Comparison of ENCODE assay signal across 19 cellular contexts in the genomic region with DNA sequence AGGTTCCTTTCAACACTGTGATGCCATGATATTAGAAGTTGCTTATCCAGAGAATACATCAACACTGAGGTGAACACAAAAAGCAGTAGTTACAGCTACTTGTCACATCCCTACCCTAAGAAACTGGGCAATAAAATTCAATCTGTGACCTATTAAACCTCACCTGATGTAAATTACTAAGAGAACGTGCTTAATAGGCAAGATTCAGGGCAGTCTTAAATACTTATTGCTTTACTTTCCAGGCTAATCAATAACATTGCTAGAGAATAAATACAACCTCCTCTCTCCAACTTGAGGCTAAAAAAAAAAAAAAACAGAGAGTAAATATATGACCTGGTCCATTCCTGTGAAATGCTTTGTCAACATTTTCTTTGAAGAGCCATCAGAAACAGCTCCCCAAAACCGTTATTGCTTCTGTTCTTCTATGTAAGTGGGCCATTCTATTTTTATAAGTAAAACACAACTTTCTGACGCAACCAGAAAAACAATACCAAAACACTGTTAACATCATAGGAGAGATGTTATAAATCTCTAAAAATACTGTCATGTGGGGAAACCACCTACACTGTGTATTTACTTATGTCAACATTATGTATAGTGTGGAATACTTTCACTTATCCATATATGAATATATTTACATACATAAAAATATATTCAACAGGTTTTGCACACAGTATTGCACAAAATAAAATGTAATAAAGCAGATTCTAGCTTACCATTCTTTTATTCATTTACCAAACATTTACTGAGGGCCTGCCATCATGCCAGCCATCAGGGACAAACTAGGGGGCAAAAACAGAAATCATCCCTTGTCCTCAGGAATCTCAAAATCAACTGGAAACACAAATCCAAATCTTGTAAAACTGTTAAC. TPM values are rescaled to one million over a fixed set of nuclear protein-coding genes. Genes with fewer than 3 reads are reported as not detected.
A peak's percentile ranks its signal among the peaks of the same experiment; 100 is the strongest.
DNase-seq lines count a peak whose midpoint lies in the region; ATAC-seq lines count a peak whose summit lies in the region.
"Had no signal": no experiment of that assay in that cellular context is flagged by ENCODE, and none has a peak within 500 bp of the region (broad histone marks: within the 10 kb centered on the region; RNA-seq: fewer than 3 reads in every experiment).

No MANE protein-coding gene starts in this region.

- peak overlapping the region; percentile 5 to 98 (median 89); a peak in 14 of 22 replicates for H3K4me2 ChIP-seq in BLaER1 treated with 17β-estradiol and CSF1 and Interleukin-3, amounts not matched to agents 10 nM and 100 nM
- no peak overlapping the region for H3K4me2 ChIP-seq in mesenchymal stem cell (ENCODE audit: low read length, poor library complexity, severe bottlenecking)

- WGBS in mesenchymal stem cell = 100% methylated on average over 1 of the region's 3 CpGs

- no peak overlapping the region for H3K18ac ChIP-seq in mesenchymal stem cell (ENCODE audit: low read depth in 1 of 2, low read length in 2 of 2)

- no peak overlapping the region for H2BK12ac ChIP-seq in mesenchymal stem cell (ENCODE audit: low read length in 2 of 2)

- H3K4me3 ChIP-seq in BLaER1 treated with 17β-estradiol and CSF1 and Interleukin-3, amounts not matched to agents 10 nM and 100 nM = no peak overlapping the region
- H3K4me3 ChIP-seq in SK-N-MC (peak overlapping the region; percentile 90; the same call in 1 of the 2 replicates), mesenchymal stem cell (ENCODE audit: insufficient read depth in 1 of 2, low read depth in 1 of 2, low read length in 2 of 2) (no peak overlapping the region)
- H3K4me3 ChIP-seq: ascending aorta, upper lobe of left lung had no signal

- H2AK5ac ChIP-seq in mesenchymal stem cell (ENCODE audit: low read length, severe bottlenecking) = no peak overlapping the region

- peaks cover 9% of the 10 kb centered on the region for H3K79me1 ChIP-seq in mesenchymal stem cell (replicated peaks; ENCODE audit: low read length, poor library complexity, severe bottlenecking)

- peaks cover 34 to 43% (median 36%) of the 10 kb centered on the region in 11 experiments for H3K36me3 ChIP-seq in BLaER1 treated with 17β-estradiol and CSF1 and Interleukin-3, amounts not matched to agents 10 nM and 100 nM
- H3K36me3 ChIP-seq in SK-N-MC (ENCODE audit: insufficient read depth, low read length) = peaks cover 20% of the 10 kb centered on the region
- peaks cover 8 to 31% of the 10 kb centered on the region in 2 experiments for H3K36me3 ChIP-seq in mesenchymal stem cell (ENCODE audit: control insufficient read depth in 1 of 2, insufficient read depth in 2 of 2, low read depth in 1 of 2, low read length in 2 of 2)

- peaks cover 0 to 23% (median 20%) of the 10 kb centered on the region in 11 experiments; a peak in 17 of 22 replicates for H3K27me3 ChIP-seq in BLaER1 treated with 17β-estradiol and CSF1 and Interleukin-3, amounts not matched to agents 10 nM and 100 nM
- H3K27me3 ChIP-seq in mesenchymal stem cell (ENCODE audit: control insufficient read depth in 1 of 2, insufficient read depth in 1 of 2, low read length in 2 of 2) = no peaks in the 10 kb centered on the region
- H3K27me3 ChIP-seq: ascending aorta, upper lobe of left lung had no signal

- no peak overlapping the region for H2BK5ac ChIP-seq in mesenchymal stem cell (ENCODE audit: low read depth, low read length, poor library complexity, severe bottlenecking)

- DNase-seq in SK-N-MC (ENCODE audit: low read depth, low spot score) (no peak), mesenchymal stem cell (no peak), caudate nucleus (lab: John Stamatoyannopoulos, UW) (no peak), C1 segment of cervical spinal cord (lab: John Stamatoyannopoulos, UW) (no peak), NCI-H2029 (lab: John Stamatoyannopoulos, UW) (no peak)
- DNase-seq: activated CD8-positive, alpha-beta memory T cell treated with anti-CD3 and anti-CD28 coated beads, Interleukin-2, amount 10 ng/mL, durations not matched to agents 7 days and 5 days; activated gamma-delta T cell; GF-D8; islet precursor cell; NCI-H2107; nucleus accumbens; T-helper 17 cell; upper lobe of left lung had no signal

- peaks cover 15 to 33% (median 26%) of the 10 kb centered on the region in 11 experiments; a peak in 21 of 22 replicates for H4K20me1 ChIP-seq in BLaER1 treated with 17β-estradiol and CSF1 and Interleukin-3, amounts not matched to agents 10 nM and 100 nM

- no peak overlapping the region for H2BK15ac ChIP-seq in mesenchymal stem cell (ENCODE audit: low read depth, poor library complexity, severe bottlenecking)

- no peak overlapping the region for H3K23ac ChIP-seq in mesenchymal stem cell (ENCODE audit: low read length in 2 of 2)

- H2BK120ac ChIP-seq in mesenchymal stem cell (ENCODE audit: low read depth, low read length) = no peak overlapping the region

- H3K4ac ChIP-seq in mesenchymal stem cell (ENCODE audit: low read depth in 1 of 2, low read length in 2 of 2) = no peak overlapping the region

- H4K8ac ChIP-seq in mesenchymal stem cell (ENCODE audit: low read length) = no peak overlapping the region

- no peak overlapping the region for H2AFZ ChIP-seq in mesenchymal stem cell (ENCODE audit: low read depth, low read length)

- no peak overlapping the region for H3K27ac ChIP-seq in BLaER1 treated with 17β-estradiol and CSF1 and Interleukin-3, amounts not matched to agents 10 nM and 100 nM
- H3K27ac ChIP-seq in SK-N-MC (no peak overlapping the region), mesenchymal stem cell (ENCODE audit: low read length, poor library complexity, severe bottlenecking) (no peak overlapping the region), caudate nucleus (ENCODE audit: low read depth, low read length) (no peak overlapping the region)
- H3K27ac ChIP-seq: upper lobe of left lung had no signal

- H3K4me1 ChIP-seq in BLaER1 treated with 17β-estradiol and CSF1 and Interleukin-3, amounts not matched to agents 10 nM and 100 nM = peaks cover 17 to 38% (median 34%) of the 10 kb centered on the region in 10 experiments
- no peaks in the 10 kb centered on the region for H3K4me1 ChIP-seq in mesenchymal stem cell (ENCODE audit: control insufficient read depth, insufficient read depth, low read depth, low read length)

- H3K14ac ChIP-seq in mesenchymal stem cell (ENCODE audit: low read length in 2 of 2) = no peak overlapping the region

- H4K91ac ChIP-seq in mesenchymal stem cell (ENCODE audit: low read length) = no peak overlapping the region

- H3K9me3 ChIP-seq in BLaER1 treated with 17β-estradiol and CSF1 and Interleukin-3, amounts not matched to agents 10 nM and 100 nM (replicated peaks in 1 of 11) = 0 out of 22 replicates have a peak, but pooled peaks cover 0 to 6% (median 0%) of the 10 kb centered on the region in 11 experiments
- no peaks in the 10 kb centered on the region for H3K9me3 ChIP-seq in SK-N-MC (ENCODE audit: low read depth, low read length)
- H3K9me3 ChIP-seq in mesenchymal stem cell (ENCODE audit: control insufficient read depth, low read length) = no peaks in the 10 kb centered on the region
- H3K9me3 ChIP-seq: ascending aorta, upper lobe of left lung had no signal

- ATAC-seq in GM21786 (IDR thresholded peaks at IDR 0.05; ENCODE audit: unreplicated experiment) = peak; percentile 16
- ATAC-seq in HG03460 (IDR thresholded peaks at IDR 0.05; ENCODE audit: unreplicated experiment) = no peak
- ATAC-seq: activated CD4-positive, CD25-positive, alpha-beta regulatory T cell treated with anti-CD3 and anti-CD28 coated beads, Interleukin-2, amount 50 U/mL, for 24 hours; activated CD8-positive, alpha-beta memory T cell treated with anti-CD3 and anti-CD28 coated beads, Interleukin-2, amount 10 ng/mL, durations not matched to agents 7 days and 5 days; stimulated activated memory B cell treated with anti-CD40 and anti-IgM and Interleukin-4, amounts not matched to agents 10 μg/mL and 1 μg/mL and 100 μg/mL, for 72 hours; T-helper 17 cell had no signal

- H3K9ac ChIP-seq in BLaER1 treated with 17β-estradiol and CSF1 and Interleukin-3, amounts not matched to agents 10 nM and 100 nM = no peak overlapping the region
- no peak overlapping the region for H3K9ac ChIP-seq in SK-N-MC (ENCODE audit: insufficient read length)
- peak overlapping the region; percentile 97 for H3K9ac ChIP-seq in mesenchymal stem cell (ENCODE audit: low read length)

RNA-seq across cellular contexts. Expression of gene NKIRAS1, which starts 2.7 kb away (rescaled TPM):
- 6.8 TPM for polyA plus RNA-seq in mesenchymal stem cell (2013, experiment 1 of 2)
- polyA plus RNA-seq in mesenchymal stem cell (2013, experiment 2 of 2) = 7.0 TPM

RNA-seq across cellular contexts. Expression of gene RPL15, which starts 2.8 kb away (rescaled TPM):
- polyA plus RNA-seq in mesenchymal stem cell (2013, experiment 1 of 2) = 2,527 TPM
- polyA plus RNA-seq in mesenchymal stem cell (2013, experiment 2 of 2) = 2,464 TPM

RNA-seq across cellular contexts. Expression of gene NR1D2, which starts 31.0 kb away (rescaled TPM):
- 11.5 TPM for polyA plus RNA-seq in mesenchymal stem cell (2013, experiment 1 of 2)
- polyA plus RNA-seq in mesenchymal stem cell (2013, experiment 2 of 2) = 12.7 TPM
